17 cellular contexts compared by ENCODE assay signal in genomic region chr6:12557760-12558159, GRCh38.
A peak's percentile ranks its signal among the peaks of the same experiment; 100 is the strongest.
DNase-seq lines count a peak whose midpoint lies in the region; ATAC-seq, FAIRE-seq and TF ChIP-seq lines count a peak whose summit lies in the region.
"Had no signal": no experiment of that assay in that cellular context is flagged by ENCODE, and none has a peak within 500 bp of the region (broad histone marks: within the 10 kb centered on the region; RNA-seq: fewer than 3 reads in every experiment).

No MANE protein-coding gene starts in this region.

- H3K27me3 Mint-ChIP-seq in progenitor cell of endocrine pancreas, result no peaks in the 10 kb centered on the region
- H3K27me3 Mint-ChIP-seq: CD8-positive, alpha-beta memory T cell had no signal

- no peak overlapping the region for H3K4me3 ChIP-seq in endothelial cell of umbilical vein (replicated peaks in 1 of 3; ENCODE audit: insufficient read depth in 1 of 3, low read depth in 1 of 3, low read length in 3 of 3)
- H3K4me3 ChIP-seq: BLaER1, HAP-1 had no signal

- no peak for TF ChIP-seq POLR2A in endothelial cell of umbilical vein (IDR thresholded peaks at IDR 0.05; ENCODE audit: low read depth, low read length)

- no peaks in the 10 kb centered on the region for H3K36me3 Mint-ChIP-seq in progenitor cell of endocrine pancreas (ENCODE audit: insufficient read depth)
- H3K36me3 Mint-ChIP-seq: CD8-positive, alpha-beta memory T cell had no signal

- H3K27ac ChIP-seq in endothelial cell of umbilical vein (ENCODE audit: insufficient read depth, low read depth, low read length), result no peak overlapping the region
- H3K27ac ChIP-seq: 22Rv1, BLaER1, HL-60 had no signal

- peak overlapping the region; percentile 53 for H2AFZ ChIP-seq in endothelial cell of umbilical vein (ENCODE audit: low read depth, low read length)

- no peaks in the 10 kb centered on the region for H3K79me2 ChIP-seq in endothelial cell of umbilical vein (ENCODE audit: control insufficient read depth, insufficient read depth, low read length)

- H3K4me3 Mint-ChIP-seq in progenitor cell of endocrine pancreas (ENCODE audit: low read depth), result no peak overlapping the region
- H3K4me3 Mint-ChIP-seq: CD8-positive, alpha-beta memory T cell had no signal

- POLR2A ChIA-PET in endothelial cell of umbilical vein (lab: Charles Lee), result no interaction called here

- CTCF ChIA-PET in endothelial cell of umbilical vein (lab: Charles Lee), result interaction anchor here (1.3 to 4.0 kb wide), 6 partner anchors 9 to 257 kb away, joined by 4 to 15 read pairs (median 6); no protein-coding TSS in a partner anchor

- no peaks in the 10 kb centered on the region for H3K27me3 ChIP-seq in endothelial cell of umbilical vein (ENCODE audit: control insufficient read depth in 2 of 2, insufficient read depth in 2 of 2, low read length in 2 of 2)
- H3K27me3 ChIP-seq: BLaER1 had no signal

- DNase-seq in EH (ENCODE audit: low read depth) (peak; percentile 44), endothelial cell of umbilical vein (ENCODE audit: low read depth, low spot score) (no peak), kidney tubule cell (ENCODE audit: low spot score) (peak; percentile 50), middle frontal gyrus (ENCODE audit: extremely low spot score, low spot score) (no peak), progenitor cell of endocrine pancreas (ENCODE audit: low spot score, unreplicated experiment) (no peak)
- DNase-seq: Calu3; CD8-positive, alpha-beta memory T cell; DMS 273 treated with DMSO at 0.1 percent for 48 hours; GOT3 had no signal

- intact Hi-C loops in endothelial cell of umbilical vein (cut with micrococcal nuclease), result no loop called here

- FAIRE-seq in TTC549 (lab: Jason Lieb, UNC) (peak; percentile 91), endothelial cell of umbilical vein (lab: Jason Lieb, UNC) (no peak)
- FAIRE-seq: GM12891 had no signal

- dilution Hi-C loops in endothelial cell of umbilical vein (cut with MboI; ENCODE audit: extremely low pct_ligation_motif_present, low sequenced_read_pairs), result no loop called here

- H3K27ac Mint-ChIP-seq in progenitor cell of endocrine pancreas, result no peak overlapping the region
- H3K27ac Mint-ChIP-seq: CD8-positive, alpha-beta memory T cell had no signal

- no peaks in the 10 kb centered on the region for H3K9me3 ChIP-seq in endothelial cell of umbilical vein (replicated peaks; ENCODE audit: control insufficient read depth, insufficient read depth, low read length)
- H3K9me3 ChIP-seq: HAP-1 had no signal

- BruUV-seq in endothelial cell of umbilical vein (replicated peaks; lab: Mats Ljungman, UMichigan), result no TSS peak

- TF ChIP-seq CTCF in endothelial cell of umbilical vein (IDR thresholded peaks at IDR 0.05; ENCODE audit: extremely low read depth in 1 of 2, insufficient read depth in 1 of 2, low read depth in 1 of 2, low read length in 2 of 2), result no peak
- no peak for TF ChIP-seq CTCF in progenitor cell of endocrine pancreas (IDR thresholded peaks at IDR 0.05; ENCODE audit: unreplicated experiment)

- H3K9ac ChIP-seq in endothelial cell of umbilical vein (replicated peaks; ENCODE audit: extremely low read depth, insufficient read depth, low read length), result no peak overlapping the region
- H3K9ac ChIP-seq: BLaER1 had no signal

- no peaks in the 10 kb centered on the region for H3K36me3 ChIP-seq in endothelial cell of umbilical vein (ENCODE audit: control insufficient read depth in 2 of 2, extremely low read depth in 1 of 2, insufficient read depth in 2 of 2, low read length in 2 of 2)
- H3K36me3 ChIP-seq: BLaER1, HAP-1 had no signal

- no peaks in the 10 kb centered on the region for H3K9me1 ChIP-seq in endothelial cell of umbilical vein (replicated peaks; ENCODE audit: control insufficient read depth, extremely low read depth, insufficient read depth, low read length)

- H3K4me1 Mint-ChIP-seq in progenitor cell of endocrine pancreas (ENCODE audit: low read depth), result no peaks in the 10 kb centered on the region
- H3K4me1 Mint-ChIP-seq: CD8-positive, alpha-beta memory T cell had no signal

- H3K4me1 ChIP-seq in endothelial cell of umbilical vein (ENCODE audit: control insufficient read depth, extremely low read depth, insufficient read depth, low read length), result no peaks in the 10 kb centered on the region
- H3K4me1 ChIP-seq: BLaER1, HAP-1 had no signal

- peaks cover 17% of the 10 kb centered on the region for H3K9me3 Mint-ChIP-seq in progenitor cell of endocrine pancreas (ENCODE audit: low read depth)

- H3K4me2 ChIP-seq in endothelial cell of umbilical vein (ENCODE audit: insufficient read depth, low read length), result no peak overlapping the region
- H3K4me2 ChIP-seq: BLaER1 had no signal

- no peaks in the 10 kb centered on the region for H4K20me1 ChIP-seq in endothelial cell of umbilical vein (replicated peaks; ENCODE audit: control insufficient read depth, extremely low read depth, insufficient read depth, low read length)
- H4K20me1 ChIP-seq: BLaER1 had no signal

- ATAC-seq in GM21786 (IDR thresholded peaks at IDR 0.05; ENCODE audit: unreplicated experiment) (no peak), GM18909 (IDR thresholded peaks at IDR 0.05; ENCODE audit: poor library complexity, unreplicated experiment) (no peak)

TF ChIP-seq in endothelial cell of umbilical vein, 7 proteins besides CTCF, POLR2A, EP300 and RAD21:
- TF ChIP-seq FOS (IDR thresholded peaks at IDR 0.05; ENCODE audit: borderline replicate concordance, insufficient read depth, low read length), result no peak
- TF ChIP-seq POLR2AphosphoS5 (IDR thresholded peaks at IDR 0.05; ENCODE audit: insufficient read depth, low read depth, low read length), result no peak
- no peak for TF ChIP-seq JUN (IDR thresholded peaks at IDR 0.05; ENCODE audit: borderline replicate concordance, insufficient read depth, insufficient read length, low read depth)
- TF ChIP-seq MAX (IDR thresholded peaks at IDR 0.05; ENCODE audit: insufficient read depth, insufficient read length), result no peak
- TF ChIP-seq MYC (IDR thresholded peaks at IDR 0.05; ENCODE audit: low read depth, low read length), result no peak
- no peak for TF ChIP-seq GATA2 (IDR thresholded peaks at IDR 0.05; ENCODE audit: insufficient read depth, insufficient read length, low read depth, low read length)
- no peak for TF ChIP-seq EZH2 (IDR thresholded peaks at IDR 0.05; ENCODE audit: borderline replicate concordance, low read depth, low read length, severe bottlenecking)

Comparison
In these comparisons a context has a peak if more than half of its experiments do, and no peak if none do; other contexts are left out.
1. DNase-seq: peak in EH (single experiment) and kidney tubule cell (single experiment); none in endothelial cell of umbilical vein (single experiment), middle frontal gyrus (single experiment) and progenitor cell of endocrine pancreas (single experiment).